31 cellular contexts compared by ENCODE assay signal in genomic region chr1:225329041-225329440, GRCh38.
DNase-seq lines count a peak whose midpoint lies in the region; ATAC-seq, FAIRE-seq and TF ChIP-seq lines count a peak whose summit lies in the region.
"Had no signal": no experiment of that assay in that cellular context is flagged by ENCODE, and none has a peak within 500 bp of the region (broad histone marks: within the 10 kb centered on the region; RNA-seq: fewer than 3 reads in every experiment).

No MANE protein-coding gene starts in this region.

- no peak for TF ChIP-seq CTCF in fibroblast of mammary gland (conservative IDR thresholded peaks at IDR 0.05; ENCODE audit: control insufficient read depth, insufficient read depth, low read depth, low read length)

- H3K4me3 ChIP-seq in fibroblast of mammary gland (ENCODE audit: control insufficient read depth, low read depth, low read length): no peak overlapping the region
- H3K4me3 ChIP-seq: PC-9, sigmoid colon, suprapubic skin, upper lobe of right lung had no signal

- ATAC-seq in GM18519 (IDR thresholded peaks at IDR 0.05; ENCODE audit: low FRiP score, unreplicated experiment): no peak
- ATAC-seq in HG03520 (IDR thresholded peaks at IDR 0.05; ENCODE audit: unreplicated experiment): no peak
- ATAC-seq: activated T-cell treated with anti-CD3 and anti-CD28 coated beads, Interleukin-2, amount 50 U/mL, for 72 hours; left ventricle myocardium superior; stimulated activated effector memory CD8-positive, alpha-beta T cell treated with anti-CD3 and anti-CD28 coated beads, Interleukin-12 subunit alpha, Interleukin-12 subunit beta, amount 100 ng/mL, for 72 hours; upper lobe of right lung had no signal

- DNase-seq in NCI-H226 (peak; percentile 25), fibroblast of mammary gland (ENCODE audit: low read depth) (peak; percentile 5), renal cortical epithelial cell (ENCODE audit: low read depth) (peak; percentile 65), NCI-H446 treated with DMSO at 0.1 percent for 48 hours (lab: John Stamatoyannopoulos, UW) (no peak), RKO (ENCODE audit: low spot score) (no peak)
- DNase-seq: activated CD4-positive, alpha-beta memory T cell treated with anti-CD3 and anti-CD28 coated beads for 36 hours; activated CD4-positive, alpha-beta T cell treated with anti-CD3 and anti-CD28 coated beads for 1 hour; activated naive CD4-positive, alpha-beta T cell; activated T-cell treated with anti-CD3 and anti-CD28 coated beads, Interleukin-2, amount 50 U/mL, for 72 hours; C1 segment of cervical spinal cord; COR-L47; DMS53; H9; Karpas-422; left ventricle myocardium superior; NCI-H1694 treated with DMSO at 0.1 percent for 48 hours; NCI-H2171; NCI-H524 treated with DMSO at 0.1 percent for 48 hours; NK-92 treated with Interleukin-12 subunit alpha and Interleukin-12 subunit beta, amount 100 ng/mL, for 24 hours; PC-9; SIG-M5; sigmoid colon; stimulated activated CD4-positive, alpha-beta T cell treated with anti-CD3 and anti-CD28 coated beads, Interleukin-15, amount 100 ng/mL, for 24 hours; upper lobe of right lung had no signal

- FAIRE-seq in TTC549 (lab: Jason Lieb, UNC): peak; percentile 72
- FAIRE-seq: endometrium, G401.6 had no signal

Comparison
In these comparisons a context has a peak if more than half of its experiments do, and no peak if none do; other contexts are left out.
1. DNase-seq: peak in NCI-H226 (single experiment), fibroblast of mammary gland (single experiment) and renal cortical epithelial cell (single experiment); none in NCI-H446 treated with DMSO at 0.1 percent for 48 hours (single experiment) and RKO (single experiment).